Comparison of ENCODE assay signal across 15 cellular contexts in genomic region chrX:87572911-87573310, GRCh38. TPM values are rescaled to one million over a fixed set of nuclear protein-coding genes. Genes with fewer than 3 reads are reported as not detected.
A peak's percentile ranks its signal among the peaks of the same experiment; 100 is the strongest.
DNase-seq lines count a peak whose midpoint lies in the region; ATAC-seq and TF ChIP-seq lines count a peak whose summit lies in the region.
"Had no signal": no experiment of that assay in that cellular context is flagged by ENCODE, and none has a peak within 500 bp of the region (broad histone marks: within the 10 kb centered on the region; RNA-seq: fewer than 3 reads in every experiment).

No MANE protein-coding gene starts in this region.

- H3K27ac Mint-ChIP-seq in activated T-helper 17 cell treated with anti-CD3 and anti-CD28 coated beads, Interleukin-2, amount 50 U/mL, for 72 hours: no peak overlapping the region
- no peak overlapping the region for H3K27ac Mint-ChIP-seq in activated CD4-positive, alpha-beta T cell treated with anti-CD3 and anti-CD28 coated beads, Interleukin-2, amount 10 ng/mL, durations not matched to agents 7 days and 5 days
- H3K27ac Mint-ChIP-seq: CD4-positive, alpha-beta memory T cell had no signal

- peak overlapping the region; percentile 75 for H3K4me2 ChIP-seq in smooth muscle cell

- no peak for ATAC-seq in activated T-helper 17 cell treated with anti-CD3 and anti-CD28 coated beads, Interleukin-2, amount 50 U/mL, for 72 hours (replicated peaks)

- DNase-seq in M059J (ENCODE audit: low read depth): peak; percentile 35
- peak; percentile 18 for DNase-seq in astrocyte of the cerebellum (ENCODE audit: low read depth)
- peak; percentile 5 for DNase-seq in fibroblast of the conjunctiva (ENCODE audit: low read depth)
- no peak for DNase-seq in smooth muscle cell (lab: John Stamatoyannopoulos, UW; ENCODE audit: unreplicated experiment)
- DNase-seq in NK-92 (lab: John Stamatoyannopoulos, UW; ENCODE audit: unreplicated experiment): no peak
- no peak for DNase-seq in activated CD4-positive, alpha-beta T cell treated with anti-CD3 and anti-CD28 coated beads, Interleukin-2, amount 10 ng/mL, durations not matched to agents 7 days and 5 days
- DNase-seq: BE2C; CD4-positive, alpha-beta memory T cell; DMS79 treated with DMSO at 0.1 percent for 48 hours; KG1; NCI-H187 treated with DMSO at 0.1 percent for 48 hours; NCI-H2171; NCI-H524; RPMI8226 had no signal

- CTCF ChIA-PET in activated CD4-positive, alpha-beta T cell treated with anti-CD3 and anti-CD28 coated beads, Interleukin-2, amount 10 ng/mL, durations not matched to agents 7 days and 5 days (lab: Charles Lee): no interaction called here

- peak overlapping the region; percentile 26 for H2AFZ ChIP-seq in smooth muscle cell (ENCODE audit: low read depth)

- no peak overlapping the region for H3K9ac ChIP-seq in smooth muscle cell (ENCODE audit: low read depth)

- peaks cover 17% of the 10 kb centered on the region for H3K4me1 ChIP-seq in smooth muscle cell (ENCODE audit: low read depth)
- H3K4me1 ChIP-seq: BE2C had no signal

- no peaks in the 10 kb centered on the region for H3K9me3 Mint-ChIP-seq in activated T-helper 17 cell treated with anti-CD3 and anti-CD28 coated beads, Interleukin-2, amount 50 U/mL, for 72 hours
- H3K9me3 Mint-ChIP-seq in activated CD4-positive, alpha-beta T cell treated with anti-CD3 and anti-CD28 coated beads, Interleukin-2, amount 10 ng/mL, durations not matched to agents 7 days and 5 days: no peaks in the 10 kb centered on the region
- H3K9me3 Mint-ChIP-seq: CD4-positive, alpha-beta memory T cell had no signal

- POLR2A ChIA-PET in activated CD4-positive, alpha-beta T cell treated with anti-CD3 and anti-CD28 coated beads, Interleukin-2, amount 10 ng/mL, durations not matched to agents 7 days and 5 days (lab: Charles Lee): no interaction called here

- in situ Hi-C loops in astrocyte of the cerebellum (cut with HindIII; ENCODE audit: low sequenced_read_pairs): no loop called here

- no peaks in the 10 kb centered on the region for H3K4me1 Mint-ChIP-seq in activated T-helper 17 cell treated with anti-CD3 and anti-CD28 coated beads, Interleukin-2, amount 50 U/mL, for 72 hours
- no peaks in the 10 kb centered on the region for H3K4me1 Mint-ChIP-seq in activated CD4-positive, alpha-beta T cell treated with anti-CD3 and anti-CD28 coated beads, Interleukin-2, amount 10 ng/mL, durations not matched to agents 7 days and 5 days
- H3K4me1 Mint-ChIP-seq: CD4-positive, alpha-beta memory T cell had no signal

- H3K27ac ChIP-seq in smooth muscle cell (ENCODE audit: low read depth): peak overlapping the region; percentile 82

- H4K20me1 ChIP-seq in smooth muscle cell (ENCODE audit: low read depth): no peaks in the 10 kb centered on the region

- no peaks in the 10 kb centered on the region for H3K36me3 Mint-ChIP-seq in activated T-helper 17 cell treated with anti-CD3 and anti-CD28 coated beads, Interleukin-2, amount 50 U/mL, for 72 hours (ENCODE audit: low read depth)
- H3K36me3 Mint-ChIP-seq in activated CD4-positive, alpha-beta T cell treated with anti-CD3 and anti-CD28 coated beads, Interleukin-2, amount 10 ng/mL, durations not matched to agents 7 days and 5 days (ENCODE audit: low read depth): no peaks in the 10 kb centered on the region
- H3K36me3 Mint-ChIP-seq: CD4-positive, alpha-beta memory T cell had no signal

- no peak overlapping the region for H3K4me3 ChIP-seq in astrocyte of the cerebellum (ENCODE audit: low read depth, low read length)
- H3K4me3 ChIP-seq in smooth muscle cell: no peak overlapping the region

- no peaks in the 10 kb centered on the region for H3K27me3 Mint-ChIP-seq in activated T-helper 17 cell treated with anti-CD3 and anti-CD28 coated beads, Interleukin-2, amount 50 U/mL, for 72 hours
- no peaks in the 10 kb centered on the region for H3K27me3 Mint-ChIP-seq in activated CD4-positive, alpha-beta T cell treated with anti-CD3 and anti-CD28 coated beads, Interleukin-2, amount 10 ng/mL, durations not matched to agents 7 days and 5 days
- H3K27me3 Mint-ChIP-seq: CD4-positive, alpha-beta memory T cell had no signal

- H3F3A ChIP-seq in smooth muscle cell (ENCODE audit: low read depth): no peaks in the 10 kb centered on the region

- no peaks in the 10 kb centered on the region for H3K27me3 ChIP-seq in smooth muscle cell (ENCODE audit: low read depth)
- H3K27me3 ChIP-seq: BE2C had no signal

- H3K36me3 ChIP-seq in smooth muscle cell (ENCODE audit: low read depth): no peaks in the 10 kb centered on the region
- H3K36me3 ChIP-seq: BE2C had no signal

- H3K9me3 ChIP-seq in smooth muscle cell (replicated peaks; ENCODE audit: low read depth): no peaks in the 10 kb centered on the region
- H3K9me3 ChIP-seq: BE2C had no signal

- no peak overlapping the region for H3K4me3 Mint-ChIP-seq in activated T-helper 17 cell treated with anti-CD3 and anti-CD28 coated beads, Interleukin-2, amount 50 U/mL, for 72 hours
- no peak overlapping the region for H3K4me3 Mint-ChIP-seq in activated CD4-positive, alpha-beta T cell treated with anti-CD3 and anti-CD28 coated beads, Interleukin-2, amount 10 ng/mL, durations not matched to agents 7 days and 5 days
- H3K4me3 Mint-ChIP-seq: CD4-positive, alpha-beta memory T cell had no signal

- no peak for TF ChIP-seq CTCF in astrocyte of the cerebellum (IDR thresholded peaks at IDR 0.05; ENCODE audit: low read depth, low read length, missing control alignments)
- no peak for TF ChIP-seq CTCF in smooth muscle cell (IDR thresholded peaks at IDR 0.05; ENCODE audit: borderline replicate concordance, insufficient read depth, poor library complexity, severe bottlenecking)

- no peaks in the 10 kb centered on the region for H3K79me2 ChIP-seq in smooth muscle cell (ENCODE audit: low read depth)

- 49% methylated on average over 3 of the region's 3 CpGs for WGBS in smooth muscle cell (ENCODE audit: low lambda C conversion rate)

RNA-seq across cellular contexts. Expression of gene KLHL4, which starts 55.3 kb away (rescaled TPM):
- 1.5 and 1.8 TPM in 2 replicates for total RNA-seq in M059J (2014; rRNA removed; shearing (Covaris generic))
- 10.7 and 21.8 TPM in 2 replicates for total RNA-seq in smooth muscle cell
- 6.6 and 13.5 TPM in 2 replicates for polyA plus RNA-seq in smooth muscle cell
- not detected for total RNA-seq in activated T-helper 17 cell treated with anti-CD3 and anti-CD28 coated beads, Interleukin-2, amount 50 U/mL, for 72 hours
- not detected for total RNA-seq in activated CD4-positive, alpha-beta T cell treated with anti-CD3 and anti-CD28 coated beads, Interleukin-2, amount 10 ng/mL, durations not matched to agents 7 days and 5 days
- total RNA-seq: CD4-positive, alpha-beta memory T cell had no signal

Comparison
In these comparisons a context has a peak if more than half of its experiments do, and no peak if none do; other contexts are left out.
1. DNase-seq: peak in M059J (single experiment), astrocyte of the cerebellum (single experiment) and fibroblast of the conjunctiva (single experiment); none in smooth muscle cell (single experiment), NK-92 (single experiment) and activated CD4-positive, alpha-beta T cell treated with anti-CD3 and anti-CD28 coated beads, Interleukin-2, amount 10 ng/mL, durations not matched to agents 7 days and 5 days (single experiment).